In genomic region chr4:36399762-36400353, GRCh38 we compare ENCODE assay signal across 8 cellular contexts.
A peak's percentile ranks its signal among the peaks of the same experiment; 100 is the strongest.
DNase-seq lines count a peak whose midpoint lies in the region; ATAC-seq lines count a peak whose summit lies in the region.

No MANE protein-coding gene starts in this region.

- ATAC-seq in GM21447 (IDR thresholded peaks at IDR 0.05; ENCODE audit: unreplicated experiment) (peak; percentile 78), GM18520 (IDR thresholded peaks at IDR 0.05; ENCODE audit: unreplicated experiment) (no peak)
- ATAC-seq in stimulated activated naive B cell treated with anti-CD40 and anti-IgM and Interleukin-4, amounts not matched to agents 10 μg/mL and 1 μg/mL and 100 μg/mL, for 72 hours (replicated peaks) = peak; percentile 70 to 71

- peaks cover 12% of the 10 kb centered on the region for H3K9me3 Mint-ChIP-seq in activated T-helper 2 cell treated with anti-CD3 and anti-CD28 coated beads, Interferon-gamma antibody, Interleukin-2, Interleukin-4, amounts not matched to agents 10 μg/mL and 5 μg/mL and 100 μg/mL, durations not matched to agents 14 hours and 24 hours and 36 hours
- H3K9me3 Mint-ChIP-seq in stimulated activated naive B cell treated with anti-CD40 and anti-IgM and Interleukin-4, amounts not matched to agents 10 μg/mL and 1 μg/mL and 100 μg/mL, for 72 hours = peaks cover 7 to 9% of the 10 kb centered on the region in 2 donors

- H3K4me3 Mint-ChIP-seq in activated T-helper 2 cell treated with anti-CD3 and anti-CD28 coated beads, Interferon-gamma antibody, Interleukin-2, Interleukin-4, amounts not matched to agents 10 μg/mL and 5 μg/mL and 100 μg/mL, durations not matched to agents 14 hours and 24 hours and 36 hours (ENCODE audit: low read depth) = no peak overlapping the region
- no peak overlapping the region for H3K4me3 Mint-ChIP-seq in stimulated activated naive B cell treated with anti-CD40 and anti-IgM and Interleukin-4, amounts not matched to agents 10 μg/mL and 1 μg/mL and 100 μg/mL, for 72 hours

- peak; percentile 44 for DNase-seq in DMS53 treated with DMSO at 0.1 percent for 48 hours (lab: John Stamatoyannopoulos, UW; ENCODE audit: unreplicated experiment)
- DNase-seq in MV-4-11 (lab: John Stamatoyannopoulos, UW) = peak; percentile 30
- DNase-seq in activated T-helper 2 cell treated with anti-CD3 and anti-CD28 coated beads, Interferon-gamma antibody, Interleukin-2, Interleukin-4, amounts not matched to agents 10 μg/mL and 5 μg/mL and 100 μg/mL, durations not matched to agents 14 hours and 24 hours and 36 hours (ENCODE audit: low spot score) = peak; percentile 15
- peak; percentile 80 for DNase-seq in inferior parietal cortex (ENCODE audit: extremely low spot score)
- DNase-seq in stimulated activated naive B cell treated with anti-CD40 and anti-IgM and Interleukin-4, amounts not matched to agents 10 μg/mL and 1 μg/mL and 100 μg/mL, for 72 hours = peak; percentile 5
- DNase-seq in cerebellum (ENCODE audit: low spot score) = no peak

- peaks cover 30% of the 10 kb centered on the region for H3K4me1 Mint-ChIP-seq in activated T-helper 2 cell treated with anti-CD3 and anti-CD28 coated beads, Interferon-gamma antibody, Interleukin-2, Interleukin-4, amounts not matched to agents 10 μg/mL and 5 μg/mL and 100 μg/mL, durations not matched to agents 14 hours and 24 hours and 36 hours (ENCODE audit: low read depth)
- peaks cover 0 to 5% of the 10 kb centered on the region in 2 donors for H3K4me1 Mint-ChIP-seq in stimulated activated naive B cell treated with anti-CD40 and anti-IgM and Interleukin-4, amounts not matched to agents 10 μg/mL and 1 μg/mL and 100 μg/mL, for 72 hours

- no peak overlapping the region for H3K27ac Mint-ChIP-seq in activated T-helper 2 cell treated with anti-CD3 and anti-CD28 coated beads, Interferon-gamma antibody, Interleukin-2, Interleukin-4, amounts not matched to agents 10 μg/mL and 5 μg/mL and 100 μg/mL, durations not matched to agents 14 hours and 24 hours and 36 hours
- H3K27ac Mint-ChIP-seq in stimulated activated naive B cell treated with anti-CD40 and anti-IgM and Interleukin-4, amounts not matched to agents 10 μg/mL and 1 μg/mL and 100 μg/mL, for 72 hours = no peak overlapping the region

- intact Hi-C loops in activated T-helper 2 cell treated with anti-CD3 and anti-CD28 coated beads, Interferon-gamma antibody, Interleukin-2, Interleukin-4, amounts not matched to agents 10 μg/mL and 5 μg/mL and 100 μg/mL, durations not matched to agents 14 hours and 24 hours and 36 hours (cut with micrococcal nuclease) = loop anchor here (1.0 to 10.0 kb wide), 4 partner anchors 13 to 985 kb away; no protein-coding TSS in a partner anchor

- H3K27me3 Mint-ChIP-seq in activated T-helper 2 cell treated with anti-CD3 and anti-CD28 coated beads, Interferon-gamma antibody, Interleukin-2, Interleukin-4, amounts not matched to agents 10 μg/mL and 5 μg/mL and 100 μg/mL, durations not matched to agents 14 hours and 24 hours and 36 hours (ENCODE audit: low read depth) = peaks cover 18% of the 10 kb centered on the region
- peaks cover 0 to 10% of the 10 kb centered on the region in 2 donors for H3K27me3 Mint-ChIP-seq in stimulated activated naive B cell treated with anti-CD40 and anti-IgM and Interleukin-4, amounts not matched to agents 10 μg/mL and 1 μg/mL and 100 μg/mL, for 72 hours

- H3K36me3 Mint-ChIP-seq in activated T-helper 2 cell treated with anti-CD3 and anti-CD28 coated beads, Interferon-gamma antibody, Interleukin-2, Interleukin-4, amounts not matched to agents 10 μg/mL and 5 μg/mL and 100 μg/mL, durations not matched to agents 14 hours and 24 hours and 36 hours (ENCODE audit: low read depth) = peaks cover 4% of the 10 kb centered on the region
- H3K36me3 Mint-ChIP-seq in stimulated activated naive B cell treated with anti-CD40 and anti-IgM and Interleukin-4, amounts not matched to agents 10 μg/mL and 1 μg/mL and 100 μg/mL, for 72 hours = peaks cover 4 to 5% of the 10 kb centered on the region in 2 donors
